ENCODE assay signal across 12 cellular contexts in the genomic region with DNA sequence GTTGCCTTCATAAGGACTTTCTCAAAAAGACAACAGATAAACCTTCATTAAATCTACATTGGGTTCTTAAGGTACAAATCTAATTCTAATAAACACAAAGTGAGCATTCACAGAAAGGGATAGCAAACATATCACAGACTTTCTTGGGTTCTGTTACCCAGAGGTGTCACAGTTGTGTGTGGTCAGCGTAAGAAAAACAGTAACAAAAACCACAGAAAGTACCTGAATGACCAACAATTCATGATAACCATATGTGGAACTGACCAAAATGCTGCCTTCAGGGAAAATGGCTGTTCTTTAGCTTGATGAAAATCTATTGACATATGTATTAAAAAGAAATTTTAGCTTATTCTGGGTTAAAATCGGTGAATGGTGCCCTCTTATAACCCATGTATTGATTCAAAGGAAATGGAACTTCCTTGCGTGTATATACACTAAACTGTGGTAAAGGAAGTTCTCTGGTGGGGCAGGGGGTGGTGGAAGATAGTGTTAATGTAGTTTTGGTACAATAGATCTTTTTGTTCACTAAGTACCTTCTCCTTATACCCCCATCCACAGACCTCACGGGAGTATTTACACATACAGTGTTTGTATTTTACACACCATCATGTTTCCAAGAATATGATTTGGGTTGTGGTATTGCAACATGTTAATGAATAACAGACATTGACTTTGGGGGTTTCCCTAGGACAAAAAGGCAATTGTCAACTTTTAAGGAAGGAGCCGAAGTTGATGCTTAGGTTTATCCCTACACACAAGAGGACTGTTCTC.
DNase-seq lines count a peak whose midpoint lies in the region; ATAC-seq lines count a peak whose summit lies in the region.
"Had no signal": no experiment of that assay in that cellular context is flagged by ENCODE, and none has a peak within 500 bp of the region (broad histone marks: within the 10 kb centered on the region; RNA-seq: fewer than 3 reads in every experiment).

No MANE protein-coding gene starts in this region.

- H3K27ac Mint-ChIP-seq in activated T-helper 17 cell treated with anti-CD3 and anti-CD28 coated beads, Interleukin-2, amount 50 U/mL, for 72 hours: no peak overlapping the region
- H3K27ac Mint-ChIP-seq: dendritic cell treated with granulocyte-macrophage colony-stimulating factor and Interleukin-4, amounts not matched to agents 40 ng/mL and 50 ng/mL, for 4 days had no signal

- H3K79me2 ChIP-seq in trophoblast cell (ENCODE audit: control insufficient read depth, insufficient read depth, low read length, poor library complexity): no peaks in the 10 kb centered on the region

- H3K18ac ChIP-seq in trophoblast cell (ENCODE audit: low read length): no peak overlapping the region

- H2BK5ac ChIP-seq in trophoblast cell (ENCODE audit: low read depth, low read length, poor library complexity): no peak overlapping the region

- H3K9ac ChIP-seq in trophoblast cell (ENCODE audit: low read length): no peak overlapping the region

- no peak overlapping the region for H3K4me3 ChIP-seq in trophoblast cell (ENCODE audit: low read depth, low read length)
- H3K4me3 ChIP-seq: uterus had no signal

- H4K12ac ChIP-seq in trophoblast cell (ENCODE audit: low read depth, low read length): no peak overlapping the region

- H3K4ac ChIP-seq in trophoblast cell (ENCODE audit: low read depth, low read length): no peak overlapping the region

- no peaks in the 10 kb centered on the region for H3K4me1 ChIP-seq in trophoblast cell (ENCODE audit: control insufficient read depth in 1 of 2, insufficient read depth in 2 of 2, low read length in 2 of 2)
- H3K4me1 ChIP-seq: uterus had no signal

- no peak overlapping the region for H2AFZ ChIP-seq in trophoblast cell (ENCODE audit: insufficient read depth, low read length, poor library complexity)

- no peak overlapping the region for H3K4me2 ChIP-seq in trophoblast cell (ENCODE audit: low read length)

- H2BK12ac ChIP-seq in trophoblast cell (ENCODE audit: low read length): no peak overlapping the region

- no peak overlapping the region for H3K4me3 Mint-ChIP-seq in activated T-helper 17 cell treated with anti-CD3 and anti-CD28 coated beads, Interleukin-2, amount 50 U/mL, for 72 hours
- H3K4me3 Mint-ChIP-seq: dendritic cell treated with granulocyte-macrophage colony-stimulating factor and Interleukin-4, amounts not matched to agents 40 ng/mL and 50 ng/mL, for 4 days had no signal

- no peaks in the 10 kb centered on the region for H3K27me3 ChIP-seq in trophoblast cell (ENCODE audit: insufficient read depth, low read length)
- H3K27me3 ChIP-seq: uterus had no signal

- H3K27ac ChIP-seq in trophoblast cell (ENCODE audit: low read depth, low read length): no peak overlapping the region
- H3K27ac ChIP-seq: uterus had no signal

- H3K27me3 Mint-ChIP-seq in activated T-helper 17 cell treated with anti-CD3 and anti-CD28 coated beads, Interleukin-2, amount 50 U/mL, for 72 hours: no peaks in the 10 kb centered on the region

- H3K9me3 Mint-ChIP-seq in activated T-helper 17 cell treated with anti-CD3 and anti-CD28 coated beads, Interleukin-2, amount 50 U/mL, for 72 hours: no peaks in the 10 kb centered on the region

- H4K8ac ChIP-seq in trophoblast cell (ENCODE audit: low read depth, low read length): no peak overlapping the region

- no peak overlapping the region for H2BK120ac ChIP-seq in trophoblast cell (ENCODE audit: insufficient read depth, low read length, poor library complexity)

- no peaks in the 10 kb centered on the region for H3K4me1 Mint-ChIP-seq in activated T-helper 17 cell treated with anti-CD3 and anti-CD28 coated beads, Interleukin-2, amount 50 U/mL, for 72 hours

- ATAC-seq in GM18511 (IDR thresholded peaks at IDR 0.05; ENCODE audit: unreplicated experiment) (peak; percentile 97), GM21515 (IDR thresholded peaks at IDR 0.05; ENCODE audit: unreplicated experiment) (peak; percentile 48), HG03135 (IDR thresholded peaks at IDR 0.05; ENCODE audit: unreplicated experiment) (peak; percentile 86)
- peak; percentile 70 for ATAC-seq in activated T-helper 17 cell treated with anti-CD3 and anti-CD28 coated beads, Interleukin-2, amount 50 U/mL, for 72 hours (replicated peaks)

- no CpG with 5 or more reads among the region's 5 CpGs for WGBS in trophoblast cell (ENCODE audit: extremely low coverage, insufficient coverage, insufficient read length)

- H3K36me3 ChIP-seq in trophoblast cell (ENCODE audit: control insufficient read depth in 1 of 2, insufficient read depth in 2 of 2, low read length in 2 of 2): no peaks in the 10 kb centered on the region
- H3K36me3 ChIP-seq: uterus had no signal

- peaks cover 2% of the 10 kb centered on the region for H3K9me3 ChIP-seq in trophoblast cell (ENCODE audit: insufficient read depth, low read depth, low read length)
- H3K9me3 ChIP-seq: uterus had no signal

- DNase-seq in NCI-H1105 (lab: John Stamatoyannopoulos, UW): no peak
- DNase-seq in trophoblast cell: no peak
- no peak for DNase-seq in OCI-M1 (lab: John Stamatoyannopoulos, UW)
- DNase-seq in RPMI8226: no peak
- DNase-seq: DMS153, NCI-H2107, uterus had no signal

- H3K79me1 ChIP-seq in trophoblast cell (ENCODE audit: low read length): no peaks in the 10 kb centered on the region

- no peak overlapping the region for H3K14ac ChIP-seq in trophoblast cell (ENCODE audit: low read length)

- no peak overlapping the region for H4K91ac ChIP-seq in trophoblast cell (ENCODE audit: low read depth, low read length)

- no peaks in the 10 kb centered on the region for H3K36me3 Mint-ChIP-seq in activated T-helper 17 cell treated with anti-CD3 and anti-CD28 coated beads, Interleukin-2, amount 50 U/mL, for 72 hours (ENCODE audit: low read depth)

- H2AK5ac ChIP-seq in trophoblast cell (ENCODE audit: low read length): no peak overlapping the region

- no peak overlapping the region for H3K23ac ChIP-seq in trophoblast cell (ENCODE audit: low read length)
